ENCODE assay signal across 22 cellular contexts in genomic region chr3:185709241-185709955, GRCh38.
DNase-seq lines count a peak whose midpoint lies in the region; TF ChIP-seq lines count a peak whose summit lies in the region.
"Had no signal": no experiment of that assay in that cellular context is flagged by ENCODE, and none has a peak within 500 bp of the region (broad histone marks: within the 10 kb centered on the region; RNA-seq: fewer than 3 reads in every experiment).

No MANE protein-coding gene starts in this region.

- no peaks in the 10 kb centered on the region for H3K36me3 Mint-ChIP-seq in endothelial cell (ENCODE audit: low read depth, unreplicated experiment)
- H3K36me3 Mint-ChIP-seq: activated naive CD4-positive, alpha-beta T cell treated with anti-CD3 and anti-CD28 coated beads, Interleukin-2, amount 50 U/mL, for 24 hours had no signal

- no peak for TF ChIP-seq CTCF in 22Rv1 (IDR thresholded peaks at IDR 0.05)
- no peak for TF ChIP-seq CTCF in endothelial cell (IDR thresholded peaks at IDR 0.05; ENCODE audit: unreplicated experiment)

- no peaks in the 10 kb centered on the region for H3K9me3 Mint-ChIP-seq in endothelial cell (ENCODE audit: unreplicated experiment)
- H3K9me3 Mint-ChIP-seq: activated T-cell treated with anti-CD3 and anti-CD28 coated beads, Interleukin-2, amount 50 U/mL, for 72 hours; stimulated activated naive CD8-positive, alpha-beta T cell treated with anti-CD3 and anti-CD28 coated beads, Interleukin-15, Interleukin-2, amounts not matched to agents 100 ng/mL and 50 ng/mL, for 24 hours had no signal

- H3K27me3 Mint-ChIP-seq in endothelial cell (ENCODE audit: unreplicated experiment): peaks cover 4% of the 10 kb centered on the region

- peak overlapping the region; percentile 78 for H3K27ac Mint-ChIP-seq in endothelial cell (ENCODE audit: unreplicated experiment)
- H3K27ac Mint-ChIP-seq: activated CD8-positive, alpha-beta T cell treated with anti-CD3 and anti-CD28 coated beads, Interleukin-2, amount 10 ng/mL, durations not matched to agents 7 days and 5 days; activated naive CD4-positive, alpha-beta T cell treated with anti-CD3 and anti-CD28 coated beads, Interleukin-2, amount 50 U/mL, for 24 hours; activated T-cell treated with anti-CD3 and anti-CD28 coated beads, Interleukin-2, amount 50 U/mL, for 72 hours; stimulated activated naive CD8-positive, alpha-beta T cell treated with anti-CD3 and anti-CD28 coated beads, Interleukin-15, Interleukin-2, amounts not matched to agents 100 ng/mL and 50 ng/mL, for 24 hours; T-helper 17 cell had no signal

- DNase-seq in DMS153 (lab: John Stamatoyannopoulos, UW) (peak; percentile 27), NCI-H524 (lab: John Stamatoyannopoulos, UW) (peak; percentile 26 to 52), endothelial cell (ENCODE audit: low spot score) (no peak), T-helper 9 cell (no peak), SKM-1 treated with dmso at 0.1 percent for 144 hours (lab: John Stamatoyannopoulos, UW; ENCODE audit: unreplicated experiment) (no peak), HT-29 (ENCODE audit: low spot score) (no peak)
- no peak for DNase-seq in stimulated activated CD4-positive, alpha-beta T cell treated with anti-CD3 and anti-CD28 coated beads, Interleukin-1b, Interleukin-23, amount 100 ng/mL, for 48 hours
- DNase-seq: activated CD4-positive, CD25-positive, alpha-beta regulatory T cell; activated CD8-positive, alpha-beta T cell treated with anti-CD3 and anti-CD28 coated beads, Interleukin-2, amount 10 ng/mL, durations not matched to agents 7 days and 5 days; activated T-cell treated with anti-CD3 and anti-CD28 coated beads, Interleukin-2, amount 50 U/mL, for 72 hours; erythroblast; GF-D8; NCI-H146; NCI-H446 treated with DMSO at 0.1 percent for 48 hours; right cardiac atrium; SHP77; T-helper 17 cell; upper lobe of right lung had no signal

- H3K4me3 Mint-ChIP-seq in endothelial cell (ENCODE audit: unreplicated experiment): peak overlapping the region; percentile 63
- H3K4me3 Mint-ChIP-seq: activated CD8-positive, alpha-beta T cell treated with anti-CD3 and anti-CD28 coated beads, Interleukin-2, amount 10 ng/mL, durations not matched to agents 7 days and 5 days; activated naive CD4-positive, alpha-beta T cell treated with anti-CD3 and anti-CD28 coated beads, Interleukin-2, amount 50 U/mL, for 24 hours; activated T-cell treated with anti-CD3 and anti-CD28 coated beads, Interleukin-2, amount 50 U/mL, for 72 hours; stimulated activated naive CD8-positive, alpha-beta T cell treated with anti-CD3 and anti-CD28 coated beads, Interleukin-15, Interleukin-2, amounts not matched to agents 100 ng/mL and 50 ng/mL, for 24 hours; T-helper 17 cell had no signal

- peaks cover 52% of the 10 kb centered on the region for H3K4me1 Mint-ChIP-seq in endothelial cell (ENCODE audit: unreplicated experiment)
- H3K4me1 Mint-ChIP-seq: activated naive CD4-positive, alpha-beta T cell treated with anti-CD3 and anti-CD28 coated beads, Interleukin-2, amount 50 U/mL, for 24 hours had no signal

- peak overlapping the region; percentile 40 for H3K27ac ChIP-seq in 22Rv1
- H3K27ac ChIP-seq: gastroesophageal sphincter, upper lobe of right lung had no signal

Comparison
In these comparisons a context has a peak if more than half of its experiments do, and no peak if none do; other contexts are left out.
1. DNase-seq: peak in DMS153 (single experiment) and NCI-H524 (2 of 2); none in endothelial cell (single experiment), T-helper 9 cell (single experiment), SKM-1 treated with dmso at 0.1 percent for 144 hours (single experiment), HT-29 (single experiment) and stimulated activated CD4-positive, alpha-beta T cell treated with anti-CD3 and anti-CD28 coated beads, Interleukin-1b, Interleukin-23, amount 100 ng/mL, for 48 hours (single experiment).